Comparison of ENCODE assay signal across 8 cellular contexts in the genomic region with DNA sequence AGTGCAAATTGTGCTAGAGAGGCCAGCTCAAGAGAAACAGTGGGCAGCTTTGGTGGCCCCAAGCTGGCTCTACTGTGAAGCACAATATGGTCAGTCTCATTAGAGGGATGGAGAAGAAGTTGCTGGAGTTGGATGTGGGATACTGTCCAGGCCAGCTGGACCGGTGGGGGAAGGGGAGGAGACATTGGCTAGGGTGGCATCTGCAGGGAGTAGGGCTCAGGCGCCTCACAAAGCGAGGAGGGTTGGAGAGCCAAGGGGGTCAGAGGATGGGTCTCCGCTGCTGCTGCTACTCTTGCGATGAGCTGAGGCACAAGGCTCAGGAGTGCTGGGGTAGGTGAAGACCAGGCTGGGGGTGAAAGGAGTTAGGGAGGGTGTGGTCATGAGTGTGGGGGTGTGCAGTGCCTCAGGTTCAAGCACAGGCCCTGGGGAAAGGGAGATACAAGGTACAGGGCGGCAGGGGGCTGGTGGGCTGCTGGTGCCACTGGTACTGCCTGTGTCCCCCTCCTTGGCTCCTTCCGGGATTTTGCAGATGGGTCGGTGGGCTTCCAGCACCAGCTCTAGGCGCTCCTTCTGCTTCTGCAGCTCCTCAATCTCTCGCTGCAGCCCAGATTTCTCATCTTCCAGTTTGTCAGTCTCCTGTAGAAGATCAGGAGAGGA. TPM values are rescaled to one million over a fixed set of nuclear protein-coding genes. Genes with fewer than 3 reads are reported as not detected.
DNase-seq lines count a peak whose midpoint lies in the region; ATAC-seq and TF ChIP-seq lines count a peak whose summit lies in the region.

No MANE protein-coding gene starts in this region.

- H3K4me3 Mint-ChIP-seq in CD4-positive, CD25-positive, alpha-beta regulatory T cell: peak overlapping the region; percentile 82 to 96 (median 90)
- peak overlapping the region; percentile 86 for H3K4me3 Mint-ChIP-seq in neural progenitor cell

- peak overlapping the region; percentile 19 for H3K4me3 ChIP-seq in CD4-positive, CD25-positive, alpha-beta regulatory T cell (ENCODE audit: low read depth, low read length)
- H3K4me3 ChIP-seq in KMS-11 (IDR thresholded peaks at IDR 0.05; ENCODE audit: insufficient read depth, low read depth, low read length) (no peak overlapping the region), neural progenitor cell (no peak overlapping the region)

- no peaks in the 10 kb centered on the region for H3K36me3 Mint-ChIP-seq in CD4-positive, CD25-positive, alpha-beta regulatory T cell
- no peaks in the 10 kb centered on the region for H3K36me3 Mint-ChIP-seq in neural progenitor cell

- H3K4me1 ChIP-seq in CD4-positive, CD25-positive, alpha-beta regulatory T cell (ENCODE audit: control insufficient read depth, insufficient read depth, low read length, poor library complexity, severe bottlenecking): peaks cover 61% of the 10 kb centered on the region
- H3K4me1 ChIP-seq in KMS-11 (ENCODE audit: low read depth, poor library complexity, severe bottlenecking): peaks cover 30% of the 10 kb centered on the region
- H3K4me1 ChIP-seq in neural progenitor cell: peaks cover 17% of the 10 kb centered on the region

- H3K27me3 ChIP-seq in CD4-positive, CD25-positive, alpha-beta regulatory T cell (ENCODE audit: control insufficient read depth, insufficient read depth, low read length): no peaks in the 10 kb centered on the region
- H3K27me3 ChIP-seq in KMS-11 (ENCODE audit: insufficient read depth, low read depth) (no peaks in the 10 kb centered on the region), neural progenitor cell (peaks cover 36% of the 10 kb centered on the region)

- peaks cover 13 to 59% (median 40%) of the 10 kb centered on the region in 4 donors for H3K4me1 Mint-ChIP-seq in CD4-positive, CD25-positive, alpha-beta regulatory T cell
- peaks cover 38% of the 10 kb centered on the region for H3K4me1 Mint-ChIP-seq in neural progenitor cell

- no peak for ATAC-seq in CD4-positive, CD25-positive, alpha-beta regulatory T cell (ENCODE audit: low read depth in 2 of 2)
- ATAC-seq in HG02981 (IDR thresholded peaks at IDR 0.05; ENCODE audit: unreplicated experiment): no peak

- H3K36me3 ChIP-seq in CD4-positive, CD25-positive, alpha-beta regulatory T cell (ENCODE audit: control insufficient read depth, insufficient read depth, low read length): no peaks in the 10 kb centered on the region
- H3K36me3 ChIP-seq in KMS-11 (ENCODE audit: insufficient read depth) (no peaks in the 10 kb centered on the region), neural progenitor cell (no peaks in the 10 kb centered on the region)

- H3K27me3 Mint-ChIP-seq in CD4-positive, CD25-positive, alpha-beta regulatory T cell: peaks cover 11% of the 10 kb centered on the region
- H3K27me3 Mint-ChIP-seq in neural progenitor cell (ENCODE audit: insufficient read depth, low read depth): peaks cover 15% of the 10 kb centered on the region

- peaks cover 19% of the 10 kb centered on the region for H3K79me2 ChIP-seq in KMS-11 (ENCODE audit: insufficient read depth, low read depth)
- H3K79me2 ChIP-seq in neural progenitor cell (ENCODE audit: low read depth): peaks cover 14% of the 10 kb centered on the region

- H2AFZ ChIP-seq in KMS-11 (ENCODE audit: low read depth): no peak overlapping the region
- no peak overlapping the region for H2AFZ ChIP-seq in neural progenitor cell (replicated peaks)

- H3K4me2 ChIP-seq in KMS-11 (peak overlapping the region; percentile 95; the same call in 1 of the 2 replicates), neural progenitor cell (peak overlapping the region; percentile 5)

- H4K20me1 ChIP-seq in KMS-11 (ENCODE audit: insufficient read depth) (no peaks in the 10 kb centered on the region), neural progenitor cell (ENCODE audit: low read depth) (peaks cover 14% of the 10 kb centered on the region)

- intact Hi-C loops in posterior vena cava (cut with DNase I): no loop called here

- H3K9ac ChIP-seq in KMS-11 (no peak overlapping the region; the same call in 1 of the 2 replicates), neural progenitor cell (no peak overlapping the region)

- no peak for TF ChIP-seq CTCF in KMS-11 (conservative IDR thresholded peaks at IDR 0.05; ENCODE audit: low read depth, low read length)
- no peak for TF ChIP-seq CTCF in neural progenitor cell (IDR thresholded peaks at IDR 0.05)

- H3K9me3 Mint-ChIP-seq in CD4-positive, CD25-positive, alpha-beta regulatory T cell: no peaks in the 10 kb centered on the region
- no peaks in the 10 kb centered on the region for H3K9me3 Mint-ChIP-seq in neural progenitor cell

- H3K27ac Mint-ChIP-seq in CD4-positive, CD25-positive, alpha-beta regulatory T cell: peak overlapping the region; percentile 52 to 93 (median 90)
- H3K27ac Mint-ChIP-seq in neural progenitor cell: peak overlapping the region; percentile 16

- H3F3A ChIP-seq in neural progenitor cell (ENCODE audit: low read depth): peaks cover 37% of the 10 kb centered on the region

- H3K27ac ChIP-seq in CD4-positive, CD25-positive, alpha-beta regulatory T cell (ENCODE audit: insufficient read depth, low read length, poor library complexity, severe bottlenecking): peak overlapping the region; percentile 97
- no peak overlapping the region for H3K27ac ChIP-seq in KMS-11
- H3K27ac ChIP-seq in cingulate gyrus (ENCODE audit: low read depth, low read length): peak overlapping the region; percentile 83
- no peak overlapping the region for H3K27ac ChIP-seq in neural progenitor cell

- H3K9me3 ChIP-seq in CD4-positive, CD25-positive, alpha-beta regulatory T cell (ENCODE audit: control insufficient read depth in 2 of 2, low read length in 2 of 2): no peaks in the 10 kb centered on the region
- H3K9me3 ChIP-seq in neural progenitor cell (ENCODE audit: low read depth): no peaks in the 10 kb centered on the region

- no peak for DNase-seq in CD4-positive, CD25-positive, alpha-beta regulatory T cell
- no peak for DNase-seq in neural progenitor cell (ENCODE audit: low spot score)
- no peak for DNase-seq in CD1c-positive myeloid dendritic cell (ENCODE audit: extremely low spot score)
- no peak for DNase-seq in posterior vena cava (ENCODE audit: low spot score)
- DNase-seq in NCI-H446 (lab: John Stamatoyannopoulos, UW): no peak

RNA-seq across cellular contexts. Expression of gene CCDC85B, which starts 2.3 kb away (rescaled TPM):
- total RNA-seq in CD4-positive, CD25-positive, alpha-beta regulatory T cell: 20.7 TPM
- 10 to 100 TPM; 58.7 to 74.0 (median 63.2) TPM for polyA plus RNA-seq in CD4-positive, CD25-positive, alpha-beta regulatory T cell
- total RNA-seq in neural progenitor cell (ENCODE audit: low replicate concordance): 3.9 and 23.1 TPM in 2 replicates
- total RNA-seq in posterior vena cava: 10 to 100 TPM; 31.8 to 36.7 TPM

RNA-seq across cellular contexts. Expression of gene FIBP, which starts 4.5 kb away (rescaled TPM):
- 29.8 TPM for total RNA-seq in CD4-positive, CD25-positive, alpha-beta regulatory T cell
- polyA plus RNA-seq in CD4-positive, CD25-positive, alpha-beta regulatory T cell: 10 to 100 TPM; 71.0 to 81.7 (median 72.7) TPM
- total RNA-seq in neural progenitor cell (ENCODE audit: low replicate concordance) (92.1 and 113 TPM in 2 replicates), posterior vena cava (10 to 100 TPM; 39.7 to 40.8 TPM)

RNA-seq across cellular contexts. Expression of gene FOSL1, which starts 7.4 kb away (rescaled TPM):
- total RNA-seq in CD4-positive, CD25-positive, alpha-beta regulatory T cell: 2.7 TPM
- polyA plus RNA-seq in CD4-positive, CD25-positive, alpha-beta regulatory T cell: not detected
- total RNA-seq in neural progenitor cell (ENCODE audit: low replicate concordance): not detected in 2 replicates
- 10 to 100 TPM in 1 of 2 donors, 1 to 10 TPM in 1; 7.4 to 38.7 TPM for total RNA-seq in posterior vena cava

RNA-seq across cellular contexts. Expression of gene CTSW, which starts 13.2 kb away (rescaled TPM):
- total RNA-seq in CD4-positive, CD25-positive, alpha-beta regulatory T cell: 12.4 TPM
- polyA plus RNA-seq in CD4-positive, CD25-positive, alpha-beta regulatory T cell: 10 to 100 TPM in 3 of 4 donors, 1 to 10 TPM in 1; 3.5 to 35.9 (median 16.9) TPM
- total RNA-seq in neural progenitor cell (ENCODE audit: low replicate concordance): not detected in 2 replicates
- 1 to 10 TPM; 1.4 to 1.8 TPM for total RNA-seq in posterior vena cava

RNA-seq across cellular contexts. Expression of gene EFEMP2, which starts 20.2 kb away (rescaled TPM):
- 5.8 TPM for total RNA-seq in CD4-positive, CD25-positive, alpha-beta regulatory T cell
- under 1 TPM; 0.21 to 0.36 (median 0.29) TPM for polyA plus RNA-seq in CD4-positive, CD25-positive, alpha-beta regulatory T cell
- total RNA-seq in neural progenitor cell (ENCODE audit: low replicate concordance) (9.2 and 25.1 TPM in 2 replicates), posterior vena cava (100 to 1,000 TPM; 111 to 131 TPM)

Comparison
In these comparisons a context has a peak if more than half of its experiments do, and no peak if none do; other contexts are left out.
1. H3K27ac ChIP-seq: peak in CD4-positive, CD25-positive, alpha-beta regulatory T cell (single experiment) and cingulate gyrus (single experiment); none in KMS-11 (single experiment) and neural progenitor cell (single experiment).